In genomic region chr4:30743897-30744296, GRCh38 we compare ENCODE assay signal across 22 cellular contexts. TPM values are rescaled to one million over a fixed set of nuclear protein-coding genes. Genes with fewer than 3 reads are reported as not detected.
"Had no signal": no experiment of that assay in that cellular context is flagged by ENCODE, and none has a peak within 500 bp of the region (broad histone marks: within the 10 kb centered on the region; RNA-seq: fewer than 3 reads in every experiment).

No MANE protein-coding gene starts in this region.

- H3K27me3 ChIP-seq: dorsolateral prefrontal cortex, pancreas, stomach, upper lobe of right lung, vagina had no signal

- ATAC-seq: left colon, mucosa of descending colon, natural killer cell, pancreas, right cardiac atrium, upper lobe of right lung had no signal

- H3K9me3 ChIP-seq: mucosa of descending colon, pancreas, stomach, upper lobe of right lung, vagina had no signal

- H3K27me3 Mint-ChIP-seq: progenitor cell of endocrine pancreas had no signal

- H3K36me3 Mint-ChIP-seq: natural killer cell had no signal

- H3K27ac Mint-ChIP-seq: natural killer cell, progenitor cell of endocrine pancreas had no signal

- H3K4me1 ChIP-seq: pancreas, upper lobe of right lung, vagina had no signal

- H3K4me1 Mint-ChIP-seq: natural killer cell had no signal

- H3K4me3 Mint-ChIP-seq: natural killer cell, neural crest cell had no signal

- DNase-seq: dorsolateral prefrontal cortex; effector CD8-positive, alpha-beta T cell; foreskin fibroblast; left colon; left ventricle myocardium superior; mesenchymal stem cell; mucosa of descending colon; natural killer cell; nucleus accumbens; pancreas; right cardiac atrium; small intestine; stimulated activated CD4-positive, alpha-beta T cell treated with anti-CD3 and anti-CD28 coated beads, Interleukin-12 subunit alpha, Interleukin-12 subunit beta, amount 100 ng/mL, for 4 hours; stimulated activated naive CD4-positive, alpha-beta T cell; stomach; substantia nigra; upper lobe of right lung had no signal

- H3K36me3 ChIP-seq: pancreas, stomach, upper lobe of right lung, vagina had no signal

- H3K4me3 ChIP-seq: coronary artery, dorsolateral prefrontal cortex, lung, mucosa of descending colon, pancreas, stomach, upper lobe of right lung, vagina had no signal

- H3K27ac ChIP-seq: pancreas, stomach, upper lobe of right lung, vagina had no signal

- H3K9me3 Mint-ChIP-seq: neural crest cell had no signal

RNA-seq across cellular contexts. Expression of gene PCDH7, which starts 23.7 kb away (rescaled TPM):
- total RNA-seq: natural killer cell had no signal
